In the genomic region with DNA sequence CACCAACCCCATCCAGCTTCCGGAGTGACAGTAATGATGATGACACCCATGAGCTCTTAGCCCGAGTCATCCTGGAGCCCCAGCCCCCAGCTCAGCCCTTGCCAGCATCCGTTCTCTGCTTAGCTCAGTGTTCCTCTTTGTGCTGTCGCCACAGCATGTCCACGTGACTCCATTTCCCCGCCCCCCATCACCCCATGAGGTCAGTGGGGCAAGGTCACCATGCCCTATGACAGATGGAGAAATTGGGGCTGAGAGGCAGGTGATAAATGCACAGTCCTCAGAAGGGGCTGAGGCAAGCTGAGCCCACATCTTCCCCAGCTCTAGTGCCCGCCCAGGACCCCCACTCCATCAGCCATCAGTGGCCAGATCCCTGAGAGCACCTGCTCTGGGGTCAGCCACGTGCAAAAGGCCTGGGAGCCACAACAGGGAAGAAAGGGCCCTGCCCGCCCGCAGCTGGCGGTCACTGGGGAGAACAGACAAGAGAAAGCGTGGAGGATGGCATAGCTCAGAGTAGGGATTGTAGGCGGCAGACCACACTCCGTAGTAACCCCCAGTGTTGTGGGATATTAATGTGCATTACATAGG, we compare ENCODE assay signal across 1 cellular context.
A peak's percentile ranks its signal among the peaks of the same experiment; 100 is the strongest.
TF ChIP-seq lines count a peak whose summit lies in the region.

No MANE protein-coding gene starts in this region.

TF ChIP-seq in HepG2, 621 proteins besides CTCF, POLR2A, EP300 and RAD21 (continued from another document and continues in another):
- 0 out of 2 replicates have a peak, but pooled peaks have one; percentile 23 for TF ChIP-seq CSRNP1 (CRISPR knock-in tag; IDR thresholded peaks at IDR 0.05)
- TF ChIP-seq, protein P1, sequence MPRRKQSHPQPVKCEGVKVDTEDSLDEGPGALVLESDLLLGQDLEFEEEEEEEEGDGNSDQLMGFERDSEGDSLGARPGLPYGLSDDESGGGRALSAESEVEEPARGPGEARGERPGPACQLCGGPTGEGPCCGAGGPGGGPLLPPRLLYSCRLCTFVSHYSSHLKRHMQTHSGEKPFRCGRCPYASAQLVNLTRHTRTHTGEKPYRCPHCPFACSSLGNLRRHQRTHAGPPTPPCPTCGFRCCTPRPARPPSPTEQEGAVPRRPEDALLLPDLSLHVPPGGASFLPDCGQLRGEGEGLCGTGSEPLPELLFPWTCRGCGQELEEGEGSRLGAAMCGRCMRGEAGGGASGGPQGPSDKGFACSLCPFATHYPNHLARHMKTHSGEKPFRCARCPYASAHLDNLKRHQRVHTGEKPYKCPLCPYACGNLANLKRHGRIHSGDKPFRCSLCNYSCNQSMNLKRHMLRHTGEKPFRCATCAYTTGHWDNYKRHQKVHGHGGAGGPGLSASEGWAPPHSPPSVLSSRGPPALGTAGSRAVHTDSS (CRISPR knock-in tag; conservative IDR thresholded peaks at IDR 0.05) = no peak
- TF ChIP-seq ZC3H13 (CRISPR knock-in tag; IDR thresholded peaks at IDR 0.05) = no peak
- TF ChIP-seq HMG20B (CRISPR knock-in tag; conservative IDR thresholded peaks at IDR 0.05) = no peak
- TF ChIP-seq ZNF660 (CRISPR knock-in tag; IDR thresholded peaks at IDR 0.05; ENCODE audit: borderline replicate concordance, low read depth) = no peak
- no peak for TF ChIP-seq ZNF577 (CRISPR knock-in tag; IDR thresholded peaks at IDR 0.05; ENCODE audit: borderline replicate concordance, low read depth)
- TF ChIP-seq TEAD2 (CRISPR knock-in tag; IDR thresholded peaks at IDR 0.05) = no peak
- no peak for TF ChIP-seq ZNF816 (CRISPR knock-in tag; IDR thresholded peaks at IDR 0.05; ENCODE audit: borderline replicate concordance)
- no peak for TF ChIP-seq ZNF549 (CRISPR knock-in tag; IDR thresholded peaks at IDR 0.05)
- TF ChIP-seq FOXA3 (CRISPR knock-in tag; IDR thresholded peaks at IDR 0.05) = peak; percentile 28; the same call in 1 of the 2 replicates
- TF ChIP-seq SP4 (CRISPR knock-in tag; IDR thresholded peaks at IDR 0.05) = peak; percentile 67; the same call in 1 of the 2 replicates
- TF ChIP-seq SMAD9 (CRISPR knock-in tag; IDR thresholded peaks at IDR 0.05) = no peak
- TF ChIP-seq, protein P2, sequence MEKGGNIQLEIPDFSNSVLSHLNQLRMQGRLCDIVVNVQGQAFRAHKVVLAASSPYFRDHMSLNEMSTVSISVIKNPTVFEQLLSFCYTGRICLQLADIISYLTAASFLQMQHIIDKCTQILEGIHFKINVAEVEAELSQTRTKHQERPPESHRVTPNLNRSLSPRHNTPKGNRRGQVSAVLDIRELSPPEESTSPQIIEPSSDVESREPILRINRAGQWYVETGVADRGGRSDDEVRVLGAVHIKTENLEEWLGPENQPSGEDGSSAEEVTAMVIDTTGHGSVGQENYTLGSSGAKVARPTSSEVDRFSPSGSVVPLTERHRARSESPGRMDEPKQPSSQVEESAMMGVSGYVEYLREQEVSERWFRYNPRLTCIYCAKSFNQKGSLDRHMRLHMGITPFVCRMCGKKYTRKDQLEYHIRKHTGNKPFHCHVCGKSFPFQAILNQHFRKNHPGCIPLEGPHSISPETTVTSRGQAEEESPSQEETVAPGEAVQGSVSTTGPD (CRISPR knock-in tag; IDR thresholded peaks at IDR 0.05) = no peak
- peak; percentile 83 for TF ChIP-seq RXRB (CRISPR knock-in tag; IDR thresholded peaks at IDR 0.05; ENCODE audit: borderline replicate concordance)
- peak; percentile 53; the same call in 1 of the 2 replicates for TF ChIP-seq TGIF2 (CRISPR knock-in tag; IDR thresholded peaks at IDR 0.05)
- TF ChIP-seq SAFB2 (CRISPR knock-in tag; IDR thresholded peaks at IDR 0.05; ENCODE audit: borderline replicate concordance, low read depth) = no peak
- TF ChIP-seq NBN (conservative IDR thresholded peaks at IDR 0.05) = no peak
- TF ChIP-seq, protein P3, sequence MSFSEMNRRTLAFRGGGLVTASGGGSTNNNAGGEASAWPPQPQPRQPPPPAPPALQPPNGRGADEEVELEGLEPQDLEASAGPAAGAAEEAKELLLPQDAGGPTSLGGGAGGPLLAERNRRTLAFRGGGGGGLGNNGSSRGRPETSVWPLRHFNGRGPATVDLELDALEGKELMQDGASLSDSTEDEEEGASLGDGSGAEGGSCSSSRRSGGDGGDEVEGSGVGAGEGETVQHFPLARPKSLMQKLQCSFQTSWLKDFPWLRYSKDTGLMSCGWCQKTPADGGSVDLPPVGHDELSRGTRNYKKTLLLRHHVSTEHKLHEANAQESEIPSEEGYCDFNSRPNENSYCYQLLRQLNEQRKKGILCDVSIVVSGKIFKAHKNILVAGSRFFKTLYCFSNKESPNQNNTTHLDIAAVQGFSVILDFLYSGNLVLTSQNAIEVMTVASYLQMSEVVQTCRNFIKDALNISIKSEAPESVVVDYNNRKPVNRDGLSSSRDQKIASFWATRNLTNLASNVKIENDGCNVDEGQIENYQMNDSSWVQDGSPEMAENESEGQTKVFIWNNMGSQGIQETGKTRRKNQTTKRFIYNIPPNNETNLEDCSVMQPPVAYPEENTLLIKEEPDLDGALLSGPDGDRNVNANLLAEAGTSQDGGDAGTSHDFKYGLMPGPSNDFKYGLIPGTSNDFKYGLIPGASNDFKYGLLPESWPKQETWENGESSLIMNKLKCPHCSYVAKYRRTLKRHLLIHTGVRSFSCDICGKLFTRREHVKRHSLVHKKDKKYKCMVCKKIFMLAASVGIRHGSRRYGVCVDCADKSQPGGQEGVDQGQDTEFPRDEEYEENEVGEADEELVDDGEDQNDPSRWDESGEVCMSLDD (CRISPR knock-in tag; IDR thresholded peaks at IDR 0.05; ENCODE audit: borderline replicate concordance) = no peak
- TF ChIP-seq ZNF839 (CRISPR knock-in tag; IDR thresholded peaks at IDR 0.05; ENCODE audit: borderline replicate concordance) = no peak
- no peak for TF ChIP-seq SMC3 (IDR thresholded peaks at IDR 0.05; ENCODE audit: low read length)
- TF ChIP-seq CBX1 (IDR thresholded peaks at IDR 0.05; ENCODE audit: low read depth) = no peak
- TF ChIP-seq ISX (CRISPR knock-in tag; conservative IDR thresholded peaks at IDR 0.05) = no peak
- peak; percentile 52; the same call in 1 of the 2 replicates for TF ChIP-seq TBX2 (CRISPR knock-in tag; IDR thresholded peaks at IDR 0.05; ENCODE audit: borderline replicate concordance)
- TF ChIP-seq IKZF4 (CRISPR knock-in tag; IDR thresholded peaks at IDR 0.05; ENCODE audit: borderline replicate concordance, low read depth, not compliant biosample characterization) = no peak
- TF ChIP-seq U2AF1 (optimal IDR thresholded peaks at IDR 0.05; ENCODE audit: low read depth, low read length) = no peak
- peak; percentile 60 for TF ChIP-seq PATZ1 (CRISPR knock-in tag; IDR thresholded peaks at IDR 0.05)
- no peak for TF ChIP-seq PLRG1 (conservative IDR thresholded peaks at IDR 0.05)
- TF ChIP-seq ZMYM2 (CRISPR knock-in tag; IDR thresholded peaks at IDR 0.05) = no peak
- no peak for TF ChIP-seq ZFP1 (CRISPR knock-in tag; IDR thresholded peaks at IDR 0.05)
- TF ChIP-seq, protein P4, sequence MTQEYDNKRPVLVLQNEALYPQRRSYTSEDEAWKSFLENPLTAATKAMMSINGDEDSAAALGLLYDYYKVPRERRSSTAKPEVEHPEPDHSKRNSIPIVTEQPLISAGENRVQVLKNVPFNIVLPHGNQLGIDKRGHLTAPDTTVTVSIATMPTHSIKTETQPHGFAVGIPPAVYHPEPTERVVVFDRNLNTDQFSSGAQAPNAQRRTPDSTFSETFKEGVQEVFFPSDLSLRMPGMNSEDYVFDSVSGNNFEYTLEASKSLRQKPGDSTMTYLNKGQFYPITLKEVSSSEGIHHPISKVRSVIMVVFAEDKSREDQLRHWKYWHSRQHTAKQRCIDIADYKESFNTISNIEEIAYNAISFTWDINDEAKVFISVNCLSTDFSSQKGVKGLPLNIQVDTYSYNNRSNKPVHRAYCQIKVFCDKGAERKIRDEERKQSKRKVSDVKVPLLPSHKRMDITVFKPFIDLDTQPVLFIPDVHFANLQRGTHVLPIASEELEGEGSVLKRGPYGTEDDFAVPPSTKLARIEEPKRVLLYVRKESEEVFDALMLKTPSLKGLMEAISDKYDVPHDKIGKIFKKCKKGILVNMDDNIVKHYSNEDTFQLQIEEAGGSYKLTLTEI (CRISPR knock-in tag; conservative IDR thresholded peaks at IDR 0.05) = no peak
- peak; percentile 34; the same call in 1 of the 2 replicates for TF ChIP-seq KAT8 (CRISPR knock-in tag; IDR thresholded peaks at IDR 0.05)
- no peak for TF ChIP-seq MYNN (CRISPR knock-in tag; IDR thresholded peaks at IDR 0.05; ENCODE audit: low read depth)
- TF ChIP-seq KLF13 (CRISPR knock-in tag; IDR thresholded peaks at IDR 0.05) = no peak
- peak; percentile 82 for TF ChIP-seq RAD51 (IDR thresholded peaks at IDR 0.05; ENCODE audit: borderline replicate concordance)
- TF ChIP-seq PAX8 (CRISPR knock-in tag; IDR thresholded peaks at IDR 0.05; ENCODE audit: borderline replicate concordance) = no peak
- 0 out of 2 replicates have a peak, but pooled peaks have one; percentile 36 for TF ChIP-seq NFKB2 (CRISPR knock-in tag; IDR thresholded peaks at IDR 0.05; ENCODE audit: borderline replicate concordance)
- no peak for TF ChIP-seq ZNF510 (CRISPR knock-in tag; IDR thresholded peaks at IDR 0.05; ENCODE audit: low read depth)
- TF ChIP-seq SOX6 (IDR thresholded peaks at IDR 0.05) = no peak
- TF ChIP-seq SOX6 (CRISPR knock-in tag; IDR thresholded peaks at IDR 0.05) = 0 out of 2 replicates have a peak, but pooled peaks have one; percentile 47
- TF ChIP-seq NR2C2 (CRISPR knock-in tag; IDR thresholded peaks at IDR 0.05; ENCODE audit: borderline replicate concordance) = peak; percentile 83
- TF ChIP-seq RFXAP (CRISPR knock-in tag; IDR thresholded peaks at IDR 0.05; ENCODE audit: borderline replicate concordance) = no peak
